In genomic region chr3:114103858-114104257, GRCh38 we compare ENCODE assay signal across 9 cellular contexts.
"Had no signal": no experiment of that assay in that cellular context is flagged by ENCODE, and none has a peak within 500 bp of the region (broad histone marks: within the 10 kb centered on the region; RNA-seq: fewer than 3 reads in every experiment).

No MANE protein-coding gene starts in this region.

- H3K27ac Mint-ChIP-seq: HFFc6 had no signal

- H3K27ac ChIP-seq: GM23248 had no signal

- FAIRE-seq: H1, H54 had no signal

- H3K36me3 ChIP-seq: HAP-1 had no signal

- DNase-seq: GOT3, H7 had no signal

- H3K9me3 ChIP-seq: HAP-1 had no signal

- H3K4me3 ChIP-seq: GM23248, HAP-1 had no signal

- H2AFZ ChIP-seq: GM23248 had no signal

- H3K9ac ChIP-seq: GM23248 had no signal

- H3K4me3 Mint-ChIP-seq: H9, HFFc6 had no signal

- H3K9me3 Mint-ChIP-seq: H9, HFFc6 had no signal

- ATAC-seq: HCT116 had no signal
